Comparison of ENCODE assay signal across 15 cellular contexts in genomic region chr16:971981-972315, GRCh38. TPM values are rescaled to one million over a fixed set of nuclear protein-coding genes. Genes with fewer than 3 reads are reported as not detected.
DNase-seq lines count a peak whose midpoint lies in the region; ATAC-seq and TF ChIP-seq lines count a peak whose summit lies in the region.
"Had no signal": no experiment of that assay in that cellular context is flagged by ENCODE, and none has a peak within 500 bp of the region (broad histone marks: within the 10 kb centered on the region; RNA-seq: fewer than 3 reads in every experiment).

No MANE protein-coding gene starts in this region.

- no peak overlapping the region for H3K27ac Mint-ChIP-seq in activated naive CD8-positive, alpha-beta T cell
- no peak overlapping the region for H3K27ac Mint-ChIP-seq in activated naive CD8-positive, alpha-beta T cell treated with anti-CD3 and anti-CD28 coated beads, Interleukin-2, amount 50 U/mL, for 24 hours
- no peak overlapping the region for H3K27ac Mint-ChIP-seq in activated T-helper 2 cell treated with anti-CD3 and anti-CD28 coated beads, Interferon-gamma antibody, Interleukin-2, Interleukin-4, amounts not matched to agents 10 μg/mL and 5 μg/mL and 100 μg/mL, durations not matched to agents 14 hours and 24 hours and 36 hours
- peak overlapping the region in 1 of 6 donors; percentile 87 for H3K27ac Mint-ChIP-seq in naive B cell

- no peak for TF ChIP-seq CTCF in suprapubic skin (IDR thresholded peaks at IDR 0.05)
- no peak for TF ChIP-seq CTCF in omental fat pad (IDR thresholded peaks at IDR 0.05)

- WGBS in suprapubic skin, result 86% methylated on average over 8 of the region's 8 CpGs

- no peaks in the 10 kb centered on the region for H3K27me3 Mint-ChIP-seq in activated naive CD8-positive, alpha-beta T cell
- peaks cover 2% of the 10 kb centered on the region for H3K27me3 Mint-ChIP-seq in activated naive CD8-positive, alpha-beta T cell treated with anti-CD3 and anti-CD28 coated beads, Interleukin-2, amount 50 U/mL, for 24 hours
- H3K27me3 Mint-ChIP-seq in activated T-helper 2 cell treated with anti-CD3 and anti-CD28 coated beads, Interferon-gamma antibody, Interleukin-2, Interleukin-4, amounts not matched to agents 10 μg/mL and 5 μg/mL and 100 μg/mL, durations not matched to agents 14 hours and 24 hours and 36 hours (ENCODE audit: low read depth), result peaks cover 7% of the 10 kb centered on the region
- peaks cover 0 to 6% (median 0%) of the 10 kb centered on the region in 3 donors for H3K27me3 Mint-ChIP-seq in naive B cell

- peak overlapping the region; percentile 44 for H3K4me3 Mint-ChIP-seq in activated naive CD8-positive, alpha-beta T cell
- no peak overlapping the region for H3K4me3 Mint-ChIP-seq in activated naive CD8-positive, alpha-beta T cell treated with anti-CD3 and anti-CD28 coated beads, Interleukin-2, amount 50 U/mL, for 24 hours
- H3K4me3 Mint-ChIP-seq in activated T-helper 2 cell treated with anti-CD3 and anti-CD28 coated beads, Interferon-gamma antibody, Interleukin-2, Interleukin-4, amounts not matched to agents 10 μg/mL and 5 μg/mL and 100 μg/mL, durations not matched to agents 14 hours and 24 hours and 36 hours (ENCODE audit: low read depth), result peak overlapping the region; percentile 45
- peak overlapping the region in 6 of 8 donors; percentile 57 to 86 (median 74) for H3K4me3 Mint-ChIP-seq in naive B cell

- no peaks in the 10 kb centered on the region for H3K36me3 ChIP-seq in suprapubic skin

- peaks cover 32% of the 10 kb centered on the region for H3K4me1 ChIP-seq in suprapubic skin

- peak overlapping the region; percentile 57 for H3K27ac ChIP-seq in suprapubic skin

- H3K27me3 ChIP-seq in suprapubic skin, result no peaks in the 10 kb centered on the region

- H3K4me1 Mint-ChIP-seq in activated naive CD8-positive, alpha-beta T cell (ENCODE audit: low read depth), result peaks cover 19% of the 10 kb centered on the region
- peaks cover 14% of the 10 kb centered on the region for H3K4me1 Mint-ChIP-seq in activated naive CD8-positive, alpha-beta T cell treated with anti-CD3 and anti-CD28 coated beads, Interleukin-2, amount 50 U/mL, for 24 hours
- H3K4me1 Mint-ChIP-seq in activated T-helper 2 cell treated with anti-CD3 and anti-CD28 coated beads, Interferon-gamma antibody, Interleukin-2, Interleukin-4, amounts not matched to agents 10 μg/mL and 5 μg/mL and 100 μg/mL, durations not matched to agents 14 hours and 24 hours and 36 hours (ENCODE audit: low read depth), result peaks cover 8% of the 10 kb centered on the region
- H3K4me1 Mint-ChIP-seq in naive B cell, result peaks cover 0 to 9% (median 4%) of the 10 kb centered on the region in 3 donors

- no peak overlapping the region for H3K4me3 ChIP-seq in suprapubic skin
- H3K4me3 ChIP-seq: lung had no signal

- intact Hi-C loops in activated T-helper 2 cell treated with anti-CD3 and anti-CD28 coated beads, Interferon-gamma antibody, Interleukin-2, Interleukin-4, amounts not matched to agents 10 μg/mL and 5 μg/mL and 100 μg/mL, durations not matched to agents 14 hours and 24 hours and 36 hours (cut with micrococcal nuclease), result no loop called here

- TF ChIP-seq POLR2A in suprapubic skin (IDR thresholded peaks at IDR 0.05), result no peak

- no peaks in the 10 kb centered on the region for H3K9me3 Mint-ChIP-seq in activated naive CD8-positive, alpha-beta T cell (ENCODE audit: low read depth)
- no peaks in the 10 kb centered on the region for H3K9me3 Mint-ChIP-seq in activated naive CD8-positive, alpha-beta T cell treated with anti-CD3 and anti-CD28 coated beads, Interleukin-2, amount 50 U/mL, for 24 hours
- H3K9me3 Mint-ChIP-seq in activated T-helper 2 cell treated with anti-CD3 and anti-CD28 coated beads, Interferon-gamma antibody, Interleukin-2, Interleukin-4, amounts not matched to agents 10 μg/mL and 5 μg/mL and 100 μg/mL, durations not matched to agents 14 hours and 24 hours and 36 hours, result no peaks in the 10 kb centered on the region
- peaks cover 0 to 4% (median 0%) of the 10 kb centered on the region in 7 donors for H3K9me3 Mint-ChIP-seq in naive B cell

- ATAC-seq in activated naive CD8-positive, alpha-beta T cell treated with anti-CD3 and anti-CD28 coated beads, Interleukin-2, amount 50 U/mL, for 24 hours, result no peak
- ATAC-seq in naive B cell (ENCODE audit: low read depth in 2 of 2) (no peak), left lobe of liver (no peak), omental fat pad (ENCODE audit: low FRiP score) (no peak)

- no peaks in the 10 kb centered on the region for H3K9me3 ChIP-seq in suprapubic skin

- H3K36me3 Mint-ChIP-seq in activated naive CD8-positive, alpha-beta T cell, result peaks cover 2% of the 10 kb centered on the region
- no peaks in the 10 kb centered on the region for H3K36me3 Mint-ChIP-seq in activated naive CD8-positive, alpha-beta T cell treated with anti-CD3 and anti-CD28 coated beads, Interleukin-2, amount 50 U/mL, for 24 hours (ENCODE audit: low read depth)
- peaks cover 9% of the 10 kb centered on the region for H3K36me3 Mint-ChIP-seq in activated T-helper 2 cell treated with anti-CD3 and anti-CD28 coated beads, Interferon-gamma antibody, Interleukin-2, Interleukin-4, amounts not matched to agents 10 μg/mL and 5 μg/mL and 100 μg/mL, durations not matched to agents 14 hours and 24 hours and 36 hours (ENCODE audit: low read depth)
- H3K36me3 Mint-ChIP-seq in naive B cell, result no peaks in the 10 kb centered on the region

- TF ChIP-seq EP300 in suprapubic skin (IDR thresholded peaks at IDR 0.05), result no peak

- no peak for DNase-seq in activated naive CD8-positive, alpha-beta T cell treated with anti-CD3 and anti-CD28 coated beads, Interleukin-2, amount 50 U/mL, for 24 hours
- no peak for DNase-seq in activated T-helper 2 cell treated with anti-CD3 and anti-CD28 coated beads, Interferon-gamma antibody, Interleukin-2, Interleukin-4, amounts not matched to agents 10 μg/mL and 5 μg/mL and 100 μg/mL, durations not matched to agents 14 hours and 24 hours and 36 hours (ENCODE audit: low spot score)
- no peak for DNase-seq in naive B cell
- no peak for DNase-seq in suprapubic skin (ENCODE audit: low spot score in 2 of 2)
- no peak for DNase-seq in NCI-H510A (lab: John Stamatoyannopoulos, UW)
- DNase-seq in left lobe of liver (ENCODE audit: low spot score), result no peak
- no peak for DNase-seq in omental fat pad (ENCODE audit: low spot score)
- DNase-seq: GF-D8, GOT3, NCI-H187, NCI-H510A treated with DMSO at 0.1 percent for 48 hours, SIG-M5 had no signal

RNA-seq across cellular contexts. Expression of gene LMF1, which starts 1.2 kb away (rescaled TPM):
- total RNA-seq in activated T-helper 2 cell treated with anti-CD3 and anti-CD28 coated beads, Interferon-gamma antibody, Interleukin-2, Interleukin-4, amounts not matched to agents 10 μg/mL and 5 μg/mL and 100 μg/mL, durations not matched to agents 14 hours and 24 hours and 36 hours, result 14.0 and 14.3 TPM in 2 replicates
- polyA plus RNA-seq in naive B cell (ENCODE audit: low read depth in 6 of 6), result 10 to 100 TPM in 5 of 6 donors, 1 to 10 TPM in 1; 8.2 to 19.6 (median 13.2) TPM
- total RNA-seq in suprapubic skin (100 to 1,000 TPM in 1 of 4 donors, 10 to 100 TPM in 3; 32.1 to 117 (median 38.0) TPM), left lobe of liver (13.5 TPM), omental fat pad (10 to 100 TPM; 14.9 to 33.7 (median 27.1) TPM)
- total RNA-seq: HT1080 had no signal

RNA-seq across cellular contexts. Expression of gene SOX8, which starts 9.6 kb away (rescaled TPM):
- total RNA-seq in activated T-helper 2 cell treated with anti-CD3 and anti-CD28 coated beads, Interferon-gamma antibody, Interleukin-2, Interleukin-4, amounts not matched to agents 10 μg/mL and 5 μg/mL and 100 μg/mL, durations not matched to agents 14 hours and 24 hours and 36 hours, result 0.78 and 1.2 TPM in 2 replicates
- not detected for polyA plus RNA-seq in naive B cell (ENCODE audit: low read depth in 6 of 6)
- total RNA-seq in suprapubic skin, result 10 to 100 TPM in 1 of 4 donors, 1 to 10 TPM in 3; 4.0 to 12.2 (median 7.3) TPM
- not detected for total RNA-seq in left lobe of liver
- 1 to 10 TPM in 3 of 4 donors, under 1 TPM in 1; 0.19 to 2.9 (median 1.2) TPM for total RNA-seq in omental fat pad
- total RNA-seq: HT1080 had no signal
